8 cellular contexts compared by ENCODE assay signal in genomic region chr9:89310486-89311345, GRCh38. TPM values are rescaled to one million over a fixed set of nuclear protein-coding genes. Genes with fewer than 3 reads are reported as not detected.
DNase-seq lines count a peak whose midpoint lies in the region; ATAC-seq lines count a peak whose summit lies in the region.

TSS of gene CKS2 (plus strand) at chr9:89311195. CDS start at chr9:89311293, 98 bp downstream.

- no peaks in the 10 kb centered on the region for H3K9me3 Mint-ChIP-seq in immature natural killer cell

- peaks cover 10 to 15% (median 13%) of the 10 kb centered on the region in 3 donors for H3K27me3 Mint-ChIP-seq in immature natural killer cell (ENCODE audit: low read depth in 3 of 3)

- ATAC-seq in GM19023 (IDR thresholded peaks at IDR 0.05; ENCODE audit: unreplicated experiment) (peak; percentile 93), HG03280 (IDR thresholded peaks at IDR 0.05; ENCODE audit: unreplicated experiment) (peak; percentile 88)

- H3K4me3 Mint-ChIP-seq in immature natural killer cell = peak within 1 kb of the TSS; percentile 83 to 98 (median 94)

- DNase-seq in AG08396 (ENCODE audit: low spot score) (peak; percentile 99), NCI-H345 treated with DMSO at 0.1 percent for 48 hours (lab: John Stamatoyannopoulos, UW; ENCODE audit: unreplicated experiment) (peak; percentile 97), immature natural killer cell (peak; percentile 100), smooth muscle cell of the brain vasculature (ENCODE audit: low read depth, low spot score) (peak; percentile 100)
- peak; percentile 96 to 99 (median 99) for DNase-seq in activated CD4-positive, CD25-positive, alpha-beta regulatory T cell (lab: John Stamatoyannopoulos, UW)
- DNase-seq in central memory CD4-positive, alpha-beta T cell = peak; percentile 100

- peaks cover 34 to 51% of the 10 kb centered on the region in 2 donors for H3K4me1 Mint-ChIP-seq in immature natural killer cell

- H3K36me3 Mint-ChIP-seq in immature natural killer cell = peaks cover 0 to 9% (median 6%) of the 10 kb centered on the region in 3 donors

- peak within 1 kb of the TSS; percentile 98 to 100 (median 99) for H3K27ac Mint-ChIP-seq in immature natural killer cell

RNA-seq across cellular contexts. Expression of gene CKS2, which starts in this region (rescaled TPM):
- polyA plus RNA-seq in immature natural killer cell = 10 to 100 TPM; 34.4 to 48.9 (median 45.9) TPM

Comparison
In these comparisons a context has a peak if more than half of its experiments do, and no peak if none do; other contexts are left out.
1. Peak in every context shown above with its lines: DNase-seq and ATAC-seq.